Comparison of ENCODE assay signal across 11 cellular contexts in the genomic region with DNA sequence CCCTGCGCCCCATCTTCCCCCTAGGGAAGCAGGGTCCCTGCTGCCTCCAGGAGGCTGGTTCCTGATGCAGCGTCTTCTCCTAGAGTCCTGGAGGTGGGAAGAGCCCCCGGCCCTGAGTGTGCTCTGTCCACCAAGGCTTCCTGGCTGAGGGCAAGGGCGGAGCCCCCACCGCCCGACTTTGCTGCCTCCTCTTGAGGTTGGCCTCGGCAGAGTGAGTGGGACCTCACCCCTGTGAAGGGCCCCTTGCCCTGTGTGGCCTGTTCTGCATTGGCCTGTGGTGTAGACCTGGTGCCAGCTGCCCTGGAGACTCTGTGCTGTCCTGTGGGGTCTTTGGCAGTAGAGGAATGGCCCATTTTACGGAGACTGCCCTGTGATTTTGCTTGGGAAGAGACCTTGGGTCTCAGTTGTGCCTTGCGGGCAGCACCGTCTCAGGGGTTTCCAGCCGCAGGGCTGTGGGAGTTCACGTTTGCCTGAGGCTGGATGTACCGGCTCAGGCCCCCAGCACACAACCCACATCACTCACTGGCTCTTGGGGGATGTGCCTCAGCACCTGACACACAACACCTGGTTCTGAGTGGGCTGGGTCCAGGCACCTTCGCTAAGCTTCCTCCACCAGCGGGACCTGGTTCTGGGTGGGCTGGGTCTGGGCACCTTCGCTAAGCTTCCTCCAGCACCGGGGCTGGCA.
DNase-seq lines count a peak whose midpoint lies in the region; ATAC-seq and TF ChIP-seq lines count a peak whose summit lies in the region.
"Had no signal": no experiment of that assay in that cellular context is flagged by ENCODE, and none has a peak within 500 bp of the region (broad histone marks: within the 10 kb centered on the region; RNA-seq: fewer than 3 reads in every experiment).

No MANE protein-coding gene starts in this region.

- H3K36me3 ChIP-seq in heart left ventricle (peaks cover 0 to 54% (median 38%) of the 10 kb centered on the region in 9 donors), mucosa of stomach (ENCODE audit: control insufficient read depth, insufficient read depth, low read length) (peaks cover 9% of the 10 kb centered on the region), upper lobe of right lung (peaks cover 35% of the 10 kb centered on the region)

- no peak for TF ChIP-seq CTCF in heart left ventricle (IDR thresholded peaks at IDR 0.05)
- TF ChIP-seq CTCF in upper lobe of right lung (IDR thresholded peaks at IDR 0.05) = no peak

- H3K4me1 ChIP-seq in heart left ventricle = peaks cover 23 to 73% (median 46%) of the 10 kb centered on the region in 12 donors
- peaks cover 32% of the 10 kb centered on the region for H3K4me1 ChIP-seq in mucosa of stomach (ENCODE audit: control insufficient read depth, insufficient read depth, low read length)
- H3K4me1 ChIP-seq in upper lobe of right lung = peaks cover 47% of the 10 kb centered on the region
- H3K4me1 ChIP-seq: HAP-1, SJSA1 had no signal

- intact Hi-C loops in heart left ventricle (cut with DNase I) (loop anchor here in 2 of 10 donors (5.0 kb wide), 1 partner anchor 69 kb away; no protein-coding TSS in a partner anchor), Right ventricle myocardium inferior (cut with DNase I) (no loop called here), upper lobe of right lung (cut with DNase I) (loop anchor here (10.0 kb wide), 1 partner anchor 57 kb away; no protein-coding TSS in a partner anchor)

- H3K9me3 ChIP-seq in heart left ventricle (no peaks in the 10 kb centered on the region), mucosa of stomach (ENCODE audit: control insufficient read depth, low read length) (no peaks in the 10 kb centered on the region), upper lobe of right lung (no peaks in the 10 kb centered on the region)
- H3K9me3 ChIP-seq: HAP-1, SJSA1 had no signal

- H3K27me3 ChIP-seq in heart left ventricle (no peaks in the 10 kb centered on the region), mucosa of stomach (ENCODE audit: control insufficient read depth, insufficient read depth, low read length) (no peaks in the 10 kb centered on the region), upper lobe of right lung (no peaks in the 10 kb centered on the region)
- H3K27me3 ChIP-seq: SJSA1 had no signal

- H3K9ac ChIP-seq in mucosa of stomach (ENCODE audit: low read length) = peak overlapping the region; percentile 22

- no peak for DNase-seq in heart left ventricle
- no peak for DNase-seq in Right ventricle myocardium inferior (ENCODE audit: missing footprints)
- no peak for DNase-seq in upper lobe of right lung
- no peak for DNase-seq in central memory CD4-positive, alpha-beta T cell
- DNase-seq: NCI-H2107 had no signal

- TF ChIP-seq POLR2A in heart left ventricle (IDR thresholded peaks at IDR 0.05) = no peak

- WGBS in heart left ventricle, 4 donors = 79 to 89% (median 85%) methylated on average over 10 to 17 of the region's 17 CpGs
- WGBS in adipose tissue, 3 donors = 72 to 90% (median 77%) methylated on average over 17 of the region's 17 CpGs

- H3K27ac ChIP-seq in heart left ventricle (peak overlapping the region; percentile 74 to 99 (median 89)), adipose tissue (ENCODE audit: low read depth, low read length) (peak overlapping the region; percentile 31), upper lobe of right lung (peak overlapping the region; percentile 88)
- H3K27ac ChIP-seq: SJSA1 had no signal

- H3K4me3 ChIP-seq in heart left ventricle = peak overlapping the region in 3 of 12 donors; percentile 32 to 59 (median 53)
- no peak overlapping the region for H3K4me3 ChIP-seq in mucosa of stomach (ENCODE audit: low read length)
- no peak overlapping the region for H3K4me3 ChIP-seq in upper lobe of right lung
- H3K4me3 ChIP-seq: HAP-1, SJSA1 had no signal

- no peak for ATAC-seq in heart left ventricle
- ATAC-seq in Right ventricle myocardium inferior = no peak
- no peak for ATAC-seq in upper lobe of right lung
- no peak for ATAC-seq in GM19324 (IDR thresholded peaks at IDR 0.05; ENCODE audit: low FRiP score, unreplicated experiment)
- ATAC-seq in GM19467 (IDR thresholded peaks at IDR 0.05; ENCODE audit: unreplicated experiment) = no peak

Comparison
In these comparisons a context has a peak if more than half of its experiments do, and no peak if none do; other contexts are left out.
1. H3K27ac ChIP-seq: peak in every context shown above with its lines; median percentile 89 in heart left ventricle; 88 in upper lobe of right lung; 31 in adipose tissue.